8 cellular contexts compared by ENCODE assay signal in genomic region chr16:68287276-68288251, GRCh38. TPM values are rescaled to one million over a fixed set of nuclear protein-coding genes. Genes with fewer than 3 reads are reported as not detected.
DNase-seq lines count a peak whose midpoint lies in the region; ATAC-seq lines count a peak whose summit lies in the region.

No MANE protein-coding gene starts in this region.

- H2AK5ac ChIP-seq in trophoblast cell (ENCODE audit: low read length): no peak overlapping the region

- CTCF ChIA-PET in T-cell (lab: Charles Lee): interaction anchor here (0.6 to 2.9 kb wide), 9 partner anchors 11 to 425 kb away, joined by 3 to 15 read pairs (median 3); partner anchors contain the start of gene SLC7A6 (in 1 of the 2)

- H2BK120ac ChIP-seq in trophoblast cell (ENCODE audit: insufficient read depth, low read length, poor library complexity): no peak overlapping the region

- H3K9ac ChIP-seq in trophoblast cell (ENCODE audit: low read length): no peak overlapping the region

- peak overlapping the region; percentile 47 for H2AFZ ChIP-seq in trophoblast cell (ENCODE audit: insufficient read depth, low read length, poor library complexity)

- H3K4me3 Mint-ChIP-seq in T-cell: peak overlapping the region; percentile 59 to 72 (median 69)
- H3K4me3 Mint-ChIP-seq in effector memory CD8-positive, alpha-beta T cell: peak overlapping the region; percentile 61 to 79

- H4K91ac ChIP-seq in trophoblast cell (ENCODE audit: low read depth, low read length): no peak overlapping the region

- H3K14ac ChIP-seq in trophoblast cell (ENCODE audit: low read length): no peak overlapping the region

- WGBS in trophoblast cell (ENCODE audit: extremely low coverage, insufficient coverage, insufficient read length): no CpG with 5 or more reads among the region's 11 CpGs

- H3K36me3 ChIP-seq in trophoblast cell (ENCODE audit: control insufficient read depth in 1 of 2, insufficient read depth in 2 of 2, low read length in 2 of 2): peaks cover 26 to 57% of the 10 kb centered on the region in 2 experiments
- peaks cover 64% of the 10 kb centered on the region for H3K36me3 ChIP-seq in HAP-1 (replicated peaks)

- H3K79me2 ChIP-seq in trophoblast cell (ENCODE audit: control insufficient read depth, insufficient read depth, low read length, poor library complexity): no peaks in the 10 kb centered on the region

- no peak overlapping the region for H3K4ac ChIP-seq in trophoblast cell (ENCODE audit: low read depth, low read length)

- H3K79me1 ChIP-seq in trophoblast cell (ENCODE audit: low read length): no peaks in the 10 kb centered on the region

- H3K4me1 Mint-ChIP-seq in T-cell: peaks cover 95 to 97% (median 97%) of the 10 kb centered on the region in 3 donors
- H3K4me1 Mint-ChIP-seq in effector memory CD8-positive, alpha-beta T cell (ENCODE audit: low read depth in 2 of 2): peaks cover 69 to 84% of the 10 kb centered on the region in 2 donors

- H3K27me3 ChIP-seq in trophoblast cell (ENCODE audit: insufficient read depth, low read length): no peaks in the 10 kb centered on the region
- H3K27me3 ChIP-seq in HAP-1 (ENCODE audit: low read depth): no peaks in the 10 kb centered on the region

- POLR2A ChIA-PET in T-cell (lab: Charles Lee): interaction anchor here (0.5 to 1.1 kb wide), 4 partner anchors 9 to 30 kb away, joined by 3 to 12 read pairs (median 3); no protein-coding TSS in a partner anchor

- no peak overlapping the region for H4K12ac ChIP-seq in trophoblast cell (ENCODE audit: low read depth, low read length)

- no peaks in the 10 kb centered on the region for H3K27me3 Mint-ChIP-seq in T-cell
- no peaks in the 10 kb centered on the region for H3K27me3 Mint-ChIP-seq in effector memory CD8-positive, alpha-beta T cell

- no peak overlapping the region for H3K23ac ChIP-seq in trophoblast cell (ENCODE audit: low read length)

- ATAC-seq in T-cell (replicated peaks in 1 of 4): peak; percentile 58 to 68 (median 65)
- ATAC-seq in effector memory CD8-positive, alpha-beta T cell (replicated peaks): peak; percentile 60
- no peak for ATAC-seq in GM18867 (IDR thresholded peaks at IDR 0.05; ENCODE audit: unreplicated experiment)
- ATAC-seq in GM18868 (IDR thresholded peaks at IDR 0.05; ENCODE audit: unreplicated experiment): no peak

- H3K27ac Mint-ChIP-seq in T-cell: peak overlapping the region; percentile 94
- H3K27ac Mint-ChIP-seq in effector memory CD8-positive, alpha-beta T cell: peak overlapping the region; percentile 85 to 88

- H3K9me3 ChIP-seq in trophoblast cell (ENCODE audit: insufficient read depth, low read depth, low read length): no peaks in the 10 kb centered on the region
- no peaks in the 10 kb centered on the region for H3K9me3 ChIP-seq in HAP-1

- no peaks in the 10 kb centered on the region for H3K9me3 Mint-ChIP-seq in T-cell
- H3K9me3 Mint-ChIP-seq in effector memory CD8-positive, alpha-beta T cell: no peaks in the 10 kb centered on the region

- H2BK12ac ChIP-seq in trophoblast cell (ENCODE audit: low read length): no peak overlapping the region

- H3K4me1 ChIP-seq in trophoblast cell (ENCODE audit: control insufficient read depth in 1 of 2, insufficient read depth in 2 of 2, low read length in 2 of 2) (peaks cover 5 to 6% of the 10 kb centered on the region in 2 experiments), HAP-1 (no peaks in the 10 kb centered on the region)

- H3K4me3 ChIP-seq in trophoblast cell (ENCODE audit: low read depth, low read length) (no peak overlapping the region), HAP-1 (no peak overlapping the region)

- H3K4me2 ChIP-seq in trophoblast cell (ENCODE audit: low read length): no peak overlapping the region

- H2BK5ac ChIP-seq in trophoblast cell (ENCODE audit: low read depth, low read length, poor library complexity): no peak overlapping the region

- in situ Hi-C loops in HAP-1 (cut with MboI; ENCODE audit: low sequenced_read_pairs): no loop called here

- no peak overlapping the region for H4K8ac ChIP-seq in trophoblast cell (ENCODE audit: low read depth, low read length)

- peak; percentile 94 for DNase-seq in ELR (ENCODE audit: low read depth)
- peak in 31 of 34 experiments; percentile 21 to 71 (median 40) for DNase-seq in T-cell
- DNase-seq in effector memory CD8-positive, alpha-beta T cell: peak in 2 of 3 experiments; percentile 20 to 33
- DNase-seq in trophoblast cell: peak; percentile 75 to 77
- DNase-seq in HAP-1 (ENCODE audit: low spot score in 2 of 2): no peak
- no peak for DNase-seq in DMS53 (lab: John Stamatoyannopoulos, UW)

- no peak overlapping the region for H3K27ac ChIP-seq in trophoblast cell (ENCODE audit: low read depth, low read length)

- H3K18ac ChIP-seq in trophoblast cell (ENCODE audit: low read length): no peak overlapping the region

- peaks cover 42% of the 10 kb centered on the region for H3K36me3 Mint-ChIP-seq in T-cell
- peaks cover 39% of the 10 kb centered on the region for H3K36me3 Mint-ChIP-seq in effector memory CD8-positive, alpha-beta T cell (ENCODE audit: insufficient read depth)

RNA-seq across cellular contexts. Expression of gene SLC7A6OS, which starts 23.2 kb away (rescaled TPM):
- 10 to 100 TPM; 42.5 to 50.3 (median 43.9) TPM for total RNA-seq in T-cell
- polyA plus RNA-seq in trophoblast cell (2013): 8.8 and 9.9 TPM in 2 replicates

RNA-seq across cellular contexts. Expression of gene SLC7A6, which starts 23.2 kb away (rescaled TPM):
- total RNA-seq in T-cell: 100 to 1,000 TPM; 146 to 216 (median 185) TPM
- polyA plus RNA-seq in trophoblast cell (2013): 65.1 and 75.5 TPM in 2 replicates

RNA-seq across cellular contexts. Expression of gene PRMT7, which starts 23.3 kb away (rescaled TPM):
- total RNA-seq in T-cell: 10 to 100 TPM; 80.1 to 92.4 (median 87.2) TPM
- 32.7 and 33.3 TPM in 2 replicates for polyA plus RNA-seq in trophoblast cell (2013)

RNA-seq across cellular contexts. Expression of gene PLA2G15, which starts 42.4 kb away (rescaled TPM):
- total RNA-seq in T-cell: 10 to 100 TPM in 4 of 5 donors, 1 to 10 TPM in 1; 8.7 to 16.4 (median 10.9) TPM
- polyA plus RNA-seq in trophoblast cell (2013): 22.1 and 24.6 TPM in 2 replicates

RNA-seq across cellular contexts. Expression of gene ESRP2, which starts 51.6 kb away (rescaled TPM):
- under 1 TPM in 3 of 5 donors, not detected in 2; 0.47 to 0.79 (median 0.62) TPM for total RNA-seq in T-cell
- polyA plus RNA-seq in trophoblast cell (2013): 30.4 and 31.7 TPM in 2 replicates

Comparison
In these comparisons a context has a peak if more than half of its experiments do, and no peak if none do; other contexts are left out.
1. DNase-seq: peak in ELR (single experiment), T-cell (31 of 34), effector memory CD8-positive, alpha-beta T cell (2 of 3) and trophoblast cell (2 of 2); none in HAP-1 (0 of 2) and DMS53 (single experiment).
2. ATAC-seq: peak in T-cell (4 of 4) and effector memory CD8-positive, alpha-beta T cell (single experiment); none in GM18867 (single experiment) and GM18868 (single experiment).